Comparison of ENCODE assay signal across 15 cellular contexts in genomic region chr2:25960396-25960795, GRCh38. TPM values are rescaled to one million over a fixed set of nuclear protein-coding genes. Genes with fewer than 3 reads are reported as not detected.
A peak's percentile ranks its signal among the peaks of the same experiment; 100 is the strongest.
DNase-seq lines count a peak whose midpoint lies in the region; ATAC-seq and TF ChIP-seq lines count a peak whose summit lies in the region.
"Had no signal": no experiment of that assay in that cellular context is flagged by ENCODE, and none has a peak within 500 bp of the region (broad histone marks: within the 10 kb centered on the region; RNA-seq: fewer than 3 reads in every experiment).

No MANE protein-coding gene starts in this region.

- peaks cover 2% of the 10 kb centered on the region for H3K4me1 Mint-ChIP-seq in glutamatergic neuron (ENCODE audit: low read depth, unreplicated experiment)

- no peak overlapping the region for H3K4me2 ChIP-seq in mesenchymal stem cell (ENCODE audit: low read length, poor library complexity, severe bottlenecking)

- peak overlapping the region in 1 of 2 experiments; percentile 81 for H3K18ac ChIP-seq in mesenchymal stem cell (ENCODE audit: low read depth in 1 of 2, low read length in 2 of 2)

- H2BK5ac ChIP-seq in mesenchymal stem cell (ENCODE audit: low read depth, low read length, poor library complexity, severe bottlenecking), result no peak overlapping the region

- no peak overlapping the region for H3K4ac ChIP-seq in mesenchymal stem cell (ENCODE audit: low read depth in 1 of 2, low read length in 2 of 2)

- H2BK120ac ChIP-seq in mesenchymal stem cell (ENCODE audit: low read depth, low read length), result no peak overlapping the region

- no peak overlapping the region for H2BK12ac ChIP-seq in mesenchymal stem cell (ENCODE audit: low read length in 2 of 2)

- peak overlapping the region; percentile 91 for H4K8ac ChIP-seq in mesenchymal stem cell (ENCODE audit: low read length)

- H4K91ac ChIP-seq in mesenchymal stem cell (ENCODE audit: low read length), result peak overlapping the region; percentile 28

- H3K27ac Mint-ChIP-seq in glutamatergic neuron (ENCODE audit: unreplicated experiment), result no peak overlapping the region
- H3K27ac Mint-ChIP-seq: CD8-positive, alpha-beta T cell had no signal

- H3K23ac ChIP-seq in mesenchymal stem cell (ENCODE audit: low read length in 2 of 2), result no peak overlapping the region

- H2BK15ac ChIP-seq in mesenchymal stem cell (ENCODE audit: low read depth, poor library complexity, severe bottlenecking), result no peak overlapping the region

- DNase-seq in left ventricle myocardium inferior, result no peak
- no peak for DNase-seq in heart left ventricle
- no peak for DNase-seq in mesenchymal stem cell
- DNase-seq in G401 (ENCODE audit: low spot score), result no peak
- no peak for DNase-seq in glutamatergic neuron
- DNase-seq: BE2C; Calu3; CD8-positive, alpha-beta T cell; NCI-H1105; NCI-H1694; NCI-H524; SJCRH30 had no signal

- H3K79me1 ChIP-seq in mesenchymal stem cell (replicated peaks; ENCODE audit: low read length, poor library complexity, severe bottlenecking), result peaks cover 43% of the 10 kb centered on the region

- TF ChIP-seq CTCF in left ventricle myocardium inferior (IDR thresholded peaks at IDR 0.05; ENCODE audit: borderline replicate concordance) (no peak), heart left ventricle (IDR thresholded peaks at IDR 0.05) (no peak), glutamatergic neuron (IDR thresholded peaks at IDR 0.05; ENCODE audit: partially characterized antibody, unreplicated experiment) (no peak)

- ATAC-seq in heart left ventricle (no peak), GM19452 (IDR thresholded peaks at IDR 0.05; ENCODE audit: unreplicated experiment) (no peak), HG02763 (IDR thresholded peaks at IDR 0.05; ENCODE audit: unreplicated experiment) (no peak)
- ATAC-seq: CD8-positive, alpha-beta T cell had no signal

- H3K4me1 ChIP-seq in left ventricle myocardium inferior (peaks cover 19% of the 10 kb centered on the region), heart left ventricle (peaks cover 0 to 20% (median 10%) of the 10 kb centered on the region in 12 donors), mesenchymal stem cell (ENCODE audit: control insufficient read depth, insufficient read depth, low read depth, low read length) (peaks cover 18% of the 10 kb centered on the region)
- H3K4me1 ChIP-seq: SJCRH30 had no signal

- H3K27ac ChIP-seq in left ventricle myocardium inferior (replicated peaks), result peak overlapping the region; percentile 36
- H3K27ac ChIP-seq in heart left ventricle, result peak overlapping the region in 5 of 12 donors; percentile 26 to 56 (median 35)
- H3K27ac ChIP-seq in angular gyrus (ENCODE audit: low read depth, low read length), result peak overlapping the region; percentile 13
- peak overlapping the region; percentile 30 for H3K27ac ChIP-seq in mesenchymal stem cell (ENCODE audit: low read length, poor library complexity, severe bottlenecking)
- H3K27ac ChIP-seq: SJCRH30 had no signal

- intact Hi-C loops in left ventricle myocardium inferior (cut with micrococcal nuclease), result no loop called here
- intact Hi-C loops in heart left ventricle (cut with DNase I), result no loop called here

- H3K14ac ChIP-seq in mesenchymal stem cell (ENCODE audit: low read length in 2 of 2), result no peak overlapping the region

- H3K9me3 Mint-ChIP-seq in glutamatergic neuron (ENCODE audit: unreplicated experiment), result no peaks in the 10 kb centered on the region
- H3K9me3 Mint-ChIP-seq: CD8-positive, alpha-beta T cell had no signal

- H3K4me3 Mint-ChIP-seq in glutamatergic neuron (ENCODE audit: unreplicated experiment), result no peak overlapping the region
- H3K4me3 Mint-ChIP-seq: CD8-positive, alpha-beta T cell had no signal

- peaks cover 2% of the 10 kb centered on the region for H3K27me3 Mint-ChIP-seq in glutamatergic neuron (ENCODE audit: unreplicated experiment)

- H3K36me3 ChIP-seq in left ventricle myocardium inferior (no peaks in the 10 kb centered on the region), heart left ventricle (peaks cover 0 to 10% (median 0%) of the 10 kb centered on the region in 9 donors), mesenchymal stem cell (ENCODE audit: control insufficient read depth in 1 of 2, insufficient read depth in 2 of 2, low read depth in 1 of 2, low read length in 2 of 2) (peaks cover 10 to 45% of the 10 kb centered on the region in 2 experiments)
- H3K36me3 ChIP-seq: BE2C, SJCRH30 had no signal

- no peak for TF ChIP-seq POLR2A in heart left ventricle (IDR thresholded peaks at IDR 0.05)

- peaks cover 4% of the 10 kb centered on the region for H3K36me3 Mint-ChIP-seq in glutamatergic neuron (ENCODE audit: unreplicated experiment)
- H3K36me3 Mint-ChIP-seq: CD8-positive, alpha-beta T cell had no signal

- in situ Hi-C loops in G401 (cut with HindIII; ENCODE audit: low sequenced_read_pairs), result no loop called here

- no peak overlapping the region for H3K4me3 ChIP-seq in left ventricle myocardium inferior
- H3K4me3 ChIP-seq in heart left ventricle, result no peak overlapping the region
- no peak overlapping the region for H3K4me3 ChIP-seq in mesenchymal stem cell (ENCODE audit: insufficient read depth in 1 of 2, low read depth in 1 of 2, low read length in 2 of 2)
- H3K4me3 ChIP-seq: SJCRH30 had no signal

- no peaks in the 10 kb centered on the region for H3K27me3 ChIP-seq in left ventricle myocardium inferior (ENCODE audit: low read depth)
- H3K27me3 ChIP-seq in heart left ventricle, result no peaks in the 10 kb centered on the region
- H3K27me3 ChIP-seq in mesenchymal stem cell (ENCODE audit: control insufficient read depth in 1 of 2, insufficient read depth in 1 of 2, low read length in 2 of 2), result no peaks in the 10 kb centered on the region
- H3K27me3 ChIP-seq: BE2C, SJCRH30 had no signal

- 75 to 83% (median 80%) methylated on average over 4 of the region's 4 CpGs for WGBS in heart left ventricle, 4 donors
- 97% methylated on average over 4 of the region's 4 CpGs for WGBS in mesenchymal stem cell

- H3K9me3 ChIP-seq in left ventricle myocardium inferior (replicated peaks) (no peaks in the 10 kb centered on the region), heart left ventricle (no peaks in the 10 kb centered on the region), mesenchymal stem cell (ENCODE audit: control insufficient read depth, low read length) (no peaks in the 10 kb centered on the region)
- H3K9me3 ChIP-seq: BE2C, SJCRH30 had no signal

- no peak overlapping the region for H2AK5ac ChIP-seq in mesenchymal stem cell (ENCODE audit: low read length, severe bottlenecking)

- H3K9ac ChIP-seq in mesenchymal stem cell (ENCODE audit: low read length), result no peak overlapping the region

- no peak overlapping the region for H2AFZ ChIP-seq in mesenchymal stem cell (ENCODE audit: low read depth, low read length)

RNA-seq across cellular contexts. Expression of gene KIF3C, which starts 21.9 kb away (rescaled TPM):
- total RNA-seq in left ventricle myocardium inferior (2.0 TPM), heart left ventricle (1 to 10 TPM in 8 of 9 donors, under 1 TPM in 1; 0.93 to 8.9 (median 3.1) TPM), glutamatergic neuron (ENCODE audit: unreplicated experiment) (210 TPM)
- 1 to 10 TPM; 1.3 to 1.8 TPM for polyA plus RNA-seq in heart left ventricle
- 16.9 TPM for polyA plus RNA-seq in mesenchymal stem cell (2013, experiment 1 of 2)
- polyA plus RNA-seq in mesenchymal stem cell (2013, experiment 2 of 2), result 15.9 TPM
- total RNA-seq in G401 (2014; rRNA removed; shearing (Covaris generic)), result 17.6 and 20.6 TPM in 2 replicates
